ENCODE assay signal across 29 cellular contexts in the genomic region with DNA sequence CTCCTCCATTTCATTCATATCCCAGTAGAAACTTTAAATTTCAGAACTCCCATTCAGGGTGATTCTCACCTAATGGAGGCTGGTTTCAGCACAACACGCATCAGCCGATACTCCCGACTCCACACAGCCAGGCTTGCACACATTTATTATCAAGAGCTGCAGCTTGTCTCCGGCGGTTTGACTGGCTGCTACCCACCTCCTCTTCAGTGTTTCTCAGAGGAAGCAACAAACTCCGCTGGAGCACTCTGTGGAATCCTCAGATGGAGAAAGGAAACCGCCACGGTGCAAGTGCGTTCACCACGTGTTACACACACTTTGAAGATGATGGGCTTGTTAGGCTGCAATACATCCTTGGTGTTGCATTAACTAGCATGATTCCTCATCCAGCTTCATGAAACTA. TPM values are rescaled to one million over a fixed set of nuclear protein-coding genes. Genes with fewer than 3 reads are reported as not detected.
"Had no signal": no experiment of that assay in that cellular context is flagged by ENCODE, and none has a peak within 500 bp of the region (broad histone marks: within the 10 kb centered on the region; RNA-seq: fewer than 3 reads in every experiment).

No MANE protein-coding gene starts in this region.

- H3K4me3 Mint-ChIP-seq: activated CD4-positive, alpha-beta memory T cell treated with anti-CD3 and anti-CD28 coated beads, Interleukin-2, amount 10 ng/mL, durations not matched to agents 7 days and 5 days; activated CD4-positive, alpha-beta T cell treated with anti-CD3 and anti-CD28 coated beads, Interleukin-2, amount 10 ng/mL, durations not matched to agents 7 days and 5 days; activated naive CD4-positive, alpha-beta T cell treated with anti-CD3 and anti-CD28 coated beads, Interleukin-2, amount 10 ng/mL, durations not matched to agents 7 days and 5 days; activated naive CD8-positive, alpha-beta T cell treated with anti-CD3 and anti-CD28 coated beads, Interleukin-2, amount 10 ng/mL, durations not matched to agents 7 days and 5 days; activated T-cell treated with anti-CD3 and anti-CD28 coated beads, Interleukin-2, amount 50 U/mL, for 24 hours; activated T-cell treated with anti-CD3 and anti-CD28 coated beads, Interleukin-2, amount 50 U/mL, for 72 hours; central memory CD8-positive, alpha-beta T cell; dendritic cell treated with granulocyte-macrophage colony-stimulating factor and Interleukin-4, amounts not matched to agents 40 ng/mL and 50 ng/mL, for 4 days; endodermal cell; T-helper 17 cell; T-helper 2 cell treated with Interferon-gamma antibody and Interleukin-4, amounts not matched to agents 5 μg/mL and 100 μg/mL, for 36 hours had no signal

- H3K9me3 Mint-ChIP-seq: activated CD4-positive, alpha-beta memory T cell treated with anti-CD3 and anti-CD28 coated beads, Interleukin-2, amount 10 ng/mL, durations not matched to agents 7 days and 5 days; activated CD4-positive, alpha-beta T cell treated with anti-CD3 and anti-CD28 coated beads, Interleukin-2, amount 10 ng/mL, durations not matched to agents 7 days and 5 days; activated naive CD4-positive, alpha-beta T cell treated with anti-CD3 and anti-CD28 coated beads, Interleukin-2, amount 10 ng/mL, durations not matched to agents 7 days and 5 days; activated naive CD4-positive, alpha-beta T cell treated with anti-CD3 and anti-CD28 coated beads, Interleukin-2, amount 50 U/mL, for 72 hours; activated naive CD8-positive, alpha-beta T cell treated with anti-CD3 and anti-CD28 coated beads, Interleukin-2, amount 10 ng/mL, durations not matched to agents 7 days and 5 days; activated T-cell treated with anti-CD3 and anti-CD28 coated beads, Interleukin-2, amount 50 U/mL, for 24 hours; activated T-cell treated with anti-CD3 and anti-CD28 coated beads, Interleukin-2, amount 50 U/mL, for 72 hours; brain; central memory CD8-positive, alpha-beta T cell; dendritic cell treated with granulocyte-macrophage colony-stimulating factor and Interleukin-4, amounts not matched to agents 40 ng/mL and 50 ng/mL, for 4 days; endodermal cell; T-helper 2 cell treated with Interferon-gamma antibody and Interleukin-4, amounts not matched to agents 5 μg/mL and 100 μg/mL, for 36 hours had no signal

- ATAC-seq: activated naive CD4-positive, alpha-beta T cell treated with anti-CD3 and anti-CD28 coated beads, Interleukin-2, amount 50 U/mL, for 72 hours; activated T-cell treated with anti-CD3 and anti-CD28 coated beads, Interleukin-2, amount 50 U/mL, for 72 hours; esophagus mucosa; heart left ventricle; T-helper 17 cell had no signal

- H3K36me3 ChIP-seq: ascending aorta, heart left ventricle had no signal

- H3K27me3 Mint-ChIP-seq: activated CD4-positive, alpha-beta T cell treated with anti-CD3 and anti-CD28 coated beads, Interleukin-2, amount 10 ng/mL, durations not matched to agents 7 days and 5 days; activated naive CD4-positive, alpha-beta T cell treated with anti-CD3 and anti-CD28 coated beads, Interleukin-2, amount 10 ng/mL, durations not matched to agents 7 days and 5 days; dendritic cell treated with granulocyte-macrophage colony-stimulating factor and Interleukin-4, amounts not matched to agents 40 ng/mL and 50 ng/mL, for 4 days had no signal

- H3K27ac ChIP-seq: ascending aorta, coronary artery, dorsolateral prefrontal cortex, heart left ventricle had no signal

- H3K4me3 ChIP-seq: ascending aorta, coronary artery, dorsolateral prefrontal cortex, heart left ventricle had no signal

- H3K9me3 ChIP-seq: ascending aorta, heart left ventricle had no signal

- DNase-seq: activated CD4-positive, alpha-beta memory T cell treated with anti-CD3 and anti-CD28 coated beads, Interleukin-2, amount 10 ng/mL, durations not matched to agents 7 days and 5 days; activated CD4-positive, alpha-beta T cell treated with anti-CD3 and anti-CD28 coated beads for 4 hours; activated CD4-positive, alpha-beta T cell treated with anti-CD3 and anti-CD28 coated beads, Interleukin-2, amount 10 ng/mL, durations not matched to agents 7 days and 5 days; activated CD4-positive, alpha-beta T cell treated with anti-CD3 and anti-CD28 coated beads, Interleukin-2, amount 50 U/mL, for 4 hours; activated CD4-positive, CD25-positive, alpha-beta regulatory T cell; activated CD4-positive, CD25-positive, alpha-beta regulatory T cell treated with anti-CD3 and anti-CD28 coated beads, Interleukin-2, amount 50 U/mL, for 72 hours; activated CD8-positive, alpha-beta memory T cell treated with anti-CD3 and anti-CD28 coated beads, Interleukin-2, amount 50 U/mL, for 48 hours; activated gamma-delta T cell; activated naive CD4-positive, alpha-beta T cell; activated naive CD4-positive, alpha-beta T cell treated with anti-CD3 and anti-CD28 coated beads, Interleukin-2, amount 10 ng/mL, durations not matched to agents 7 days and 5 days; activated naive CD8-positive, alpha-beta T cell treated with anti-CD3 and anti-CD28 coated beads, Interleukin-2, amount 10 ng/mL, durations not matched to agents 7 days and 5 days; activated T-cell treated with anti-CD3 and anti-CD28 coated beads for 4 hours; activated T-cell treated with anti-CD3 and anti-CD28 coated beads, Interleukin-2, amount 50 U/mL, for 24 hours; activated T-cell treated with anti-CD3 and anti-CD28 coated beads, Interleukin-2, amount 50 U/mL, for 72 hours; dorsolateral prefrontal cortex; effector memory CD4-positive, alpha-beta T cell; endodermal cell; foreskin fibroblast; heart left ventricle; T-helper 1 cell; T-helper 17 cell had no signal

- H3K27ac Mint-ChIP-seq: activated CD4-positive, alpha-beta memory T cell treated with anti-CD3 and anti-CD28 coated beads, Interleukin-2, amount 10 ng/mL, durations not matched to agents 7 days and 5 days; activated CD4-positive, alpha-beta T cell treated with anti-CD3 and anti-CD28 coated beads, Interleukin-2, amount 10 ng/mL, durations not matched to agents 7 days and 5 days; activated naive CD4-positive, alpha-beta T cell treated with anti-CD3 and anti-CD28 coated beads, Interleukin-2, amount 10 ng/mL, durations not matched to agents 7 days and 5 days; activated naive CD4-positive, alpha-beta T cell treated with anti-CD3 and anti-CD28 coated beads, Interleukin-2, amount 50 U/mL, for 72 hours; activated naive CD8-positive, alpha-beta T cell treated with anti-CD3 and anti-CD28 coated beads, Interleukin-2, amount 10 ng/mL, durations not matched to agents 7 days and 5 days; activated T-cell treated with anti-CD3 and anti-CD28 coated beads, Interleukin-2, amount 50 U/mL, for 24 hours; activated T-cell treated with anti-CD3 and anti-CD28 coated beads, Interleukin-2, amount 50 U/mL, for 72 hours; dendritic cell treated with granulocyte-macrophage colony-stimulating factor and Interleukin-4, amounts not matched to agents 40 ng/mL and 50 ng/mL, for 4 days; endodermal cell; T-helper 17 cell; T-helper 2 cell treated with Interferon-gamma antibody and Interleukin-4, amounts not matched to agents 5 μg/mL and 100 μg/mL, for 36 hours had no signal

- H3K27me3 ChIP-seq: ascending aorta had no signal

- H3K36me3 Mint-ChIP-seq: activated naive CD4-positive, alpha-beta T cell treated with anti-CD3 and anti-CD28 coated beads, Interleukin-2, amount 10 ng/mL, durations not matched to agents 7 days and 5 days; activated naive CD4-positive, alpha-beta T cell treated with anti-CD3 and anti-CD28 coated beads, Interleukin-2, amount 50 U/mL, for 72 hours; activated naive CD8-positive, alpha-beta T cell treated with anti-CD3 and anti-CD28 coated beads, Interleukin-2, amount 10 ng/mL, durations not matched to agents 7 days and 5 days; brain had no signal

- H3K4me1 ChIP-seq: ascending aorta, heart left ventricle had no signal

- H3K4me1 Mint-ChIP-seq: activated CD4-positive, alpha-beta memory T cell treated with anti-CD3 and anti-CD28 coated beads, Interleukin-2, amount 10 ng/mL, durations not matched to agents 7 days and 5 days; activated CD4-positive, alpha-beta T cell treated with anti-CD3 and anti-CD28 coated beads, Interleukin-2, amount 10 ng/mL, durations not matched to agents 7 days and 5 days; activated naive CD4-positive, alpha-beta T cell treated with anti-CD3 and anti-CD28 coated beads, Interleukin-2, amount 10 ng/mL, durations not matched to agents 7 days and 5 days; activated naive CD8-positive, alpha-beta T cell treated with anti-CD3 and anti-CD28 coated beads, Interleukin-2, amount 10 ng/mL, durations not matched to agents 7 days and 5 days; central memory CD8-positive, alpha-beta T cell; endodermal cell; T-helper 17 cell had no signal

RNA-seq across cellular contexts. Expression of a gene that starts 39.7 kb away (rescaled TPM):
- total RNA-seq: ascending aorta had no signal
